2 cellular contexts compared by ENCODE assay signal in the genomic region with DNA sequence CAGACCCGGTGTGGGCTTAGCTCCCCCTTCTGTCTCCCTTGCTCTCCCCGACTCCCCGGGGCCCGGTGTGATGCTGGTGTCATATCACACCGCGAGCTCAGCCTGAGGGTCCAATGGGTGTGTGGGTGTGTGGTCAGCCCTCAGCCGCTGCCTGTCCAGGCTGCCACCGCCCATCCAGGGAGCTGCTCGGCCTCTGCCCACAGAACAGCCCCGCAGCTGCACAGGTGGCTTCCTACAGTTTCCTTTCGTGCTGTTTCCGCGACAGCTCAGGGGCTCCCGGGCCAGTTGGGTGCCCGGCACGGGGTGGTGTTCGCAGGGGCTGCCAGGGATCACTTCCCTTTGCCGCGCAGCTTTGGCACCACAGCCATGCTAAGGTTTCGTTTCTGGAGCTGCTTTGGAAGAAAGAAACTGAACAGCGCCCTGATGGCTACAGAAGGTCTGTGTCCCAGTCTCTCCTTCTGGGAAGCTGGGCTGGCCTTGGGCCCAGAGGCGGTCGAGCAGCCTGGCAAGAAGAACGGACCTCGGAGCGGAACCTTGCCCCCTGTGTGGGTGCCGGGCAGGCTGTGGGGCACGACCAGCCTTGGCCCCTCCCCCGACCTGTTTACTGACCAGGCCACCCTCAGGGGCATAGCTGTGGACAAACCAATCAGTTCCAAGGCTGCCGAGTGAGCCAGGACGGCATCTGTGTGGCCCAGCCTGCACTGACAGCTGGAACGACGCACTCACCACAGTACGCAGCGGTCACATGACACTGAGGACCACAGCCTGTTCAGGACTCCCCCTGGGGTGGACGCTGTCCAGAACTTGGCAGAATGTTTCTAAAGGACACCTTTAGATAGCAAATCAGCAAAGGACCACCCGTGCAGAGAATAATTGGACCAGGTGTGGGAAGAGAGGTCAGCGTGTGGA.
A peak's percentile ranks its signal among the peaks of the same experiment; 100 is the strongest.
TF ChIP-seq lines count a peak whose summit lies in the region.

No MANE protein-coding gene starts in this region.

TF ChIP-seq in SK-N-SH treated with all-trans-retinoic acid at 6 μM for 48 hours, 23 proteins besides CTCF, POLR2A, EP300 and RAD21 (continued from another document):
- TF ChIP-seq, protein P1, sequence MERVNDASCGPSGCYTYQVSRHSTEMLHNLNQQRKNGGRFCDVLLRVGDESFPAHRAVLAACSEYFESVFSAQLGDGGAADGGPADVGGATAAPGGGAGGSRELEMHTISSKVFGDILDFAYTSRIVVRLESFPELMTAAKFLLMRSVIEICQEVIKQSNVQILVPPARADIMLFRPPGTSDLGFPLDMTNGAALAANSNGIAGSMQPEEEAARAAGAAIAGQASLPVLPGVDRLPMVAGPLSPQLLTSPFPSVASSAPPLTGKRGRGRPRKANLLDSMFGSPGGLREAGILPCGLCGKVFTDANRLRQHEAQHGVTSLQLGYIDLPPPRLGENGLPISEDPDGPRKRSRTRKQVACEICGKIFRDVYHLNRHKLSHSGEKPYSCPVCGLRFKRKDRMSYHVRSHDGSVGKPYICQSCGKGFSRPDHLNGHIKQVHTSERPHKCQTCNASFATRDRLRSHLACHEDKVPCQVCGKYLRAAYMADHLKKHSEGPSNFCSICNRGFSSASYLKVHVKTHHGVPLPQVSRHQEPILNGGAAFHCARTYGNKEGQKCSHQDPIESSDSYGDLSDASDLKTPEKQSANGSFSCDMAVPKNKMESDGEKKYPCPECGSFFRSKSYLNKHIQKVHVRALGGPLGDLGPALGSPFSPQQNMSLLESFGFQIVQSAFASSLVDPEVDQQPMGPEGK (CRISPR knock-in tag; IDR thresholded peaks at IDR 0.05; ENCODE audit: borderline replicate concordance), result no peak
- no peak for TF ChIP-seq TCF4 (CRISPR knock-in tag; IDR thresholded peaks at IDR 0.05; ENCODE audit: borderline replicate concordance)

TF ChIP-seq in GM12878, 131 proteins besides CTCF, POLR2A, EP300 and RAD21 (continued from another document):
- TF ChIP-seq CREM (IDR thresholded peaks at IDR 0.05; ENCODE audit: low read depth), result no peak
- peak; percentile 23; the same call in 1 of the 2 replicates for TF ChIP-seq RUNX3 (IDR thresholded peaks at IDR 0.05; ENCODE audit: low read length)
- no peak for TF ChIP-seq RCOR1 (conservative IDR thresholded peaks at IDR 0.05; ENCODE audit: low read depth, low read length)
- TF ChIP-seq JUNB (IDR thresholded peaks at IDR 0.05), result no peak
- no peak for TF ChIP-seq KAT2A (conservative IDR thresholded peaks at IDR 0.05; ENCODE audit: control insufficient read depth, low read depth, low read length)
- TF ChIP-seq TCF12 (IDR thresholded peaks at IDR 0.05; ENCODE audit: low read depth, low read length), result 0 out of 2 replicates have a peak, but pooled peaks have one; percentile 8
- peak; percentile 55; the same call in 1 of the 2 replicates for TF ChIP-seq SPI1 (IDR thresholded peaks at IDR 0.05; ENCODE audit: borderline replicate concordance, insufficient read depth, low read depth, low read length)
TF ChIP-seq in GM12878: peak in this region for 12.
